1 cellular context compared by ENCODE assay signal in genomic region chr20:35664544-35665206, GRCh38.
TF ChIP-seq lines count a peak whose summit lies in the region.

Gene CPNE1, minus strand, starts transcription at chr20:35664900. Its CDS starts 31,977 bp downstream, at chr20:35632923.
Gene RBM12, minus strand, starts transcription at chr20:35664900. Its CDS starts 9,578 bp downstream, at chr20:35655322.

TF ChIP-seq in HepG2, 621 proteins besides CTCF, POLR2A, EP300 and RAD21 (continued from another document and continues in another):
- peak; percentile 88 for TF ChIP-seq ZNF318 (CRISPR knock-in tag; IDR thresholded peaks at IDR 0.05)
- peak; percentile 76; the same call in 1 of the 2 replicates for TF ChIP-seq ZNF549 (CRISPR knock-in tag; IDR thresholded peaks at IDR 0.05)
- TF ChIP-seq TOE1 (CRISPR knock-in tag; IDR thresholded peaks at IDR 0.05): no peak
- peak; percentile 97 for TF ChIP-seq MXD4 (CRISPR knock-in tag; IDR thresholded peaks at IDR 0.05)
- TF ChIP-seq AHDC1 (CRISPR knock-in tag; IDR thresholded peaks at IDR 0.05; ENCODE audit: borderline replicate concordance): peak; percentile 73
- TF ChIP-seq MAFG (CRISPR knock-in tag; IDR thresholded peaks at IDR 0.05): no peak
- no peak for TF ChIP-seq IKZF1 (IDR thresholded peaks at IDR 0.05)
- TF ChIP-seq ZNF747 (CRISPR knock-in tag; IDR thresholded peaks at IDR 0.05; ENCODE audit: borderline replicate concordance): peak; percentile 85; the same call in 1 of the 2 replicates
- TF ChIP-seq MEF2D (CRISPR knock-in tag; IDR thresholded peaks at IDR 0.05): peak; percentile 96
- TF ChIP-seq YEATS4 (CRISPR knock-in tag; IDR thresholded peaks at IDR 0.05; ENCODE audit: borderline replicate concordance): peak; percentile 99
- TF ChIP-seq ZNF510 (CRISPR knock-in tag; IDR thresholded peaks at IDR 0.05; ENCODE audit: low read depth): peak; percentile 99; the same call in 1 of the 2 replicates
- peak; percentile 70 for TF ChIP-seq NCOA2 (CRISPR knock-in tag; IDR thresholded peaks at IDR 0.05)
- no peak for TF ChIP-seq KDM6A (CRISPR knock-in tag; IDR thresholded peaks at IDR 0.05; ENCODE audit: low read depth)
- no peak for TF ChIP-seq ATAD3A (CRISPR knock-in tag; IDR thresholded peaks at IDR 0.05)
- peak; percentile 99 for TF ChIP-seq ZNF670 (CRISPR knock-in tag; IDR thresholded peaks at IDR 0.05; ENCODE audit: borderline replicate concordance)
- no peak for TF ChIP-seq EHMT2 (IDR thresholded peaks at IDR 0.05; ENCODE audit: borderline replicate concordance, low read depth, low read length)
- no peak; the same call in none of the 2 replicates for TF ChIP-seq ZBTB25 (CRISPR knock-in tag; IDR thresholded peaks at IDR 0.05)
- TF ChIP-seq TBX3 (IDR thresholded peaks at IDR 0.05; ENCODE audit: borderline replicate concordance): peak; percentile 55
- no peak for TF ChIP-seq TCF7L2 (IDR thresholded peaks at IDR 0.05; ENCODE audit: low read depth, low read length)
- peak; percentile 98 for TF ChIP-seq ZNF547 (CRISPR knock-in tag; IDR thresholded peaks at IDR 0.05)
- no peak for TF ChIP-seq ZNF562 (CRISPR knock-in tag; IDR thresholded peaks at IDR 0.05; ENCODE audit: borderline replicate concordance)
- TF ChIP-seq ZSCAN30 (CRISPR knock-in tag; IDR thresholded peaks at IDR 0.05): no peak
- TF ChIP-seq ELF4 (CRISPR knock-in tag; IDR thresholded peaks at IDR 0.05; ENCODE audit: borderline replicate concordance): peak; percentile 97
- peak; percentile 99 for TF ChIP-seq KIAA2018 (CRISPR knock-in tag; IDR thresholded peaks at IDR 0.05; ENCODE audit: borderline replicate concordance)
- peak; percentile 71 for TF ChIP-seq ZNF362 (CRISPR knock-in tag; IDR thresholded peaks at IDR 0.05; ENCODE audit: borderline replicate concordance)
- peak; percentile 94 for TF ChIP-seq ZNF83 (CRISPR knock-in tag; IDR thresholded peaks at IDR 0.05; ENCODE audit: borderline replicate concordance)
- peak; percentile 99 for TF ChIP-seq ZNF816 (CRISPR knock-in tag; IDR thresholded peaks at IDR 0.05; ENCODE audit: borderline replicate concordance)
- peak; percentile 77 for TF ChIP-seq ATF3 (CRISPR knock-in tag; IDR thresholded peaks at IDR 0.05)
- peak; percentile 99 for TF ChIP-seq ZNF619 (CRISPR knock-in tag; IDR thresholded peaks at IDR 0.05)
- peak; percentile 88 for TF ChIP-seq ZNF335 (CRISPR knock-in tag; IDR thresholded peaks at IDR 0.05)
- peak; percentile 86 to 99; a peak in 3 of 4 replicates for TF ChIP-seq KLF16 (CRISPR knock-in tag; IDR thresholded peaks at IDR 0.05)
- no peak; the same call in 1 of the 2 replicates for TF ChIP-seq RCOR2 (CRISPR knock-in tag; IDR thresholded peaks at IDR 0.05)
- no peak for TF ChIP-seq ZNF180 (CRISPR knock-in tag; IDR thresholded peaks at IDR 0.05; ENCODE audit: borderline replicate concordance, low read depth)
- peak; percentile 75; the same call in 1 of the 2 replicates for TF ChIP-seq HOXD1 (CRISPR knock-in tag; IDR thresholded peaks at IDR 0.05)
